In the genomic region with DNA sequence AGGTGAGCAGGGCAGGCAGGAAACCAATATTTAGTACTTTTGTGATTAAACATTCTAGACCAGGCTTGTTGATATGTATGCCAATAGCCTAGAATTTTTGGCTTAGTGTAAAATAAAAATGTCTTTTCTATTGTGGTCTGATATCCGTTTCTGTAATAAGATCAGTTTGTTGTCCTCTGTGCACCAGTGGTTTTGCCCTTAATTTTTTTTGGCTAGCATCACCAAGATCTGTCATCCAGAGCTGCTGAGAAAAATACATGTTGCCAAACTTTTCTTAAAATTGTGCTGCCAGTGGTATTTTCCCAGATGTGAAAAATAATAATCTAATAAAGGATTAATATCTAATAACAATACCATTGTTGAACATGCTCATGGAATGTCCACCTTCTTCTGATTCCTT, we compare ENCODE assay signal across 16 cellular contexts.
DNase-seq lines count a peak whose midpoint lies in the region; TF ChIP-seq lines count a peak whose summit lies in the region.
"Had no signal": no experiment of that assay in that cellular context is flagged by ENCODE, and none has a peak within 500 bp of the region (broad histone marks: within the 10 kb centered on the region; RNA-seq: fewer than 3 reads in every experiment).

No MANE protein-coding gene starts in this region.

- H3K36me3 ChIP-seq in skeletal muscle satellite cell (ENCODE audit: insufficient read depth, low read length) (no peaks in the 10 kb centered on the region), GM23248 (ENCODE audit: low read depth) (no peaks in the 10 kb centered on the region; the same call in 1 of the 2 replicates)
- H3K36me3 ChIP-seq: Peyer's patch had no signal

- in situ Hi-C loops in astrocyte of the spinal cord (cut with HindIII; ENCODE audit: low sequenced_read_pairs) (no loop called here), GM23248 (cut with MboI) (no loop called here)

- H3K9ac ChIP-seq in skeletal muscle satellite cell (ENCODE audit: low read depth, low read length) (no peak overlapping the region), GM23248 (no peak overlapping the region)

- no peaks in the 10 kb centered on the region for H3F3A ChIP-seq in GM23248 (ENCODE audit: insufficient read depth)

- 19 to 34% methylated on average over 1 of the region's 1 CpG for WGBS in GM23248 (ENCODE audit: low coverage in 1 of 2, low lambda C conversion rate in 2 of 2, missing lambda C conversion rate in 2 of 2), 2 experiments

- H3K79me2 ChIP-seq in GM23248 (ENCODE audit: insufficient read depth): no peaks in the 10 kb centered on the region

- H4K20me1 ChIP-seq in GM23248 (ENCODE audit: insufficient read depth): no peaks in the 10 kb centered on the region

- H3K4me2 ChIP-seq in skeletal muscle satellite cell (ENCODE audit: low read length): peak overlapping the region; percentile 53
- no peak overlapping the region for H3K4me2 ChIP-seq in GM23248 (ENCODE audit: unreplicated experiment)

- H2AFZ ChIP-seq in GM23248: no peak overlapping the region

- no peak for TF ChIP-seq CTCF in astrocyte of the spinal cord (IDR thresholded peaks at IDR 0.05; ENCODE audit: low read depth, low read length)

- peak; percentile 84 for DNase-seq in LHCN-M2 (ENCODE audit: low read depth)
- DNase-seq in astrocyte of the spinal cord (ENCODE audit: low read depth, low spot score): peak; percentile 22
- DNase-seq in fibroblast of peridontal ligament (ENCODE audit: extremely low read depth): peak; percentile 69
- no peak for DNase-seq in effector CD4-positive, alpha-beta T cell
- DNase-seq in GM23248: no peak
- DNase-seq in HK-2 (ENCODE audit: unreplicated experiment): no peak
- DNase-seq: CD8-positive, alpha-beta memory T cell; NCI-H1092; NCI-H1436 treated with DMSO at 0.1 percent for 48 hours; NCI-H1930; NCI-H2227 treated with DMSO at 0.1 percent for 48 hours; NCI-H524; NCI-H774; Peyer's patch had no signal

- H3K4me1 ChIP-seq in skeletal muscle satellite cell (ENCODE audit: control insufficient read depth, insufficient read depth, low read length): peaks cover 14% of the 10 kb centered on the region
- H3K4me1 ChIP-seq in GM23248 (ENCODE audit: insufficient read depth): peaks cover 13% of the 10 kb centered on the region; the same call in 1 of the 2 replicates
- H3K4me1 ChIP-seq: Peyer's patch had no signal

- H3K4me3 ChIP-seq in astrocyte of the spinal cord (ENCODE audit: low read depth, low read length) (no peak overlapping the region), skeletal muscle satellite cell (ENCODE audit: low read length) (no peak overlapping the region), GM23248 (no peak overlapping the region)
- H3K4me3 ChIP-seq: Peyer's patch had no signal

- no peaks in the 10 kb centered on the region for H3K9me2 ChIP-seq in GM23248 (ENCODE audit: insufficient read depth)

- H3K9me3 ChIP-seq in skeletal muscle satellite cell (replicated peaks; ENCODE audit: low read length) (no peaks in the 10 kb centered on the region), GM23248 (ENCODE audit: low read depth) (no peaks in the 10 kb centered on the region)
- H3K9me3 ChIP-seq: Peyer's patch had no signal

- H3K27me3 ChIP-seq in skeletal muscle satellite cell (ENCODE audit: control insufficient read depth, insufficient read depth, low read length) (no peaks in the 10 kb centered on the region), GM23248 (replicated peaks; ENCODE audit: insufficient read depth) (no peaks in the 10 kb centered on the region)
- H3K27me3 ChIP-seq: Peyer's patch had no signal

- no peak overlapping the region for H3K27ac ChIP-seq in GM23248
- H3K27ac ChIP-seq: C4-2B, Peyer's patch had no signal

Comparison
In these comparisons a context has a peak if more than half of its experiments do, and no peak if none do; other contexts are left out.
1. DNase-seq: peak in LHCN-M2 (single experiment), astrocyte of the spinal cord (single experiment) and fibroblast of peridontal ligament (single experiment); none in effector CD4-positive, alpha-beta T cell (single experiment), GM23248 (single experiment) and HK-2 (single experiment).